1 cellular context compared by ENCODE assay signal in the genomic region with DNA sequence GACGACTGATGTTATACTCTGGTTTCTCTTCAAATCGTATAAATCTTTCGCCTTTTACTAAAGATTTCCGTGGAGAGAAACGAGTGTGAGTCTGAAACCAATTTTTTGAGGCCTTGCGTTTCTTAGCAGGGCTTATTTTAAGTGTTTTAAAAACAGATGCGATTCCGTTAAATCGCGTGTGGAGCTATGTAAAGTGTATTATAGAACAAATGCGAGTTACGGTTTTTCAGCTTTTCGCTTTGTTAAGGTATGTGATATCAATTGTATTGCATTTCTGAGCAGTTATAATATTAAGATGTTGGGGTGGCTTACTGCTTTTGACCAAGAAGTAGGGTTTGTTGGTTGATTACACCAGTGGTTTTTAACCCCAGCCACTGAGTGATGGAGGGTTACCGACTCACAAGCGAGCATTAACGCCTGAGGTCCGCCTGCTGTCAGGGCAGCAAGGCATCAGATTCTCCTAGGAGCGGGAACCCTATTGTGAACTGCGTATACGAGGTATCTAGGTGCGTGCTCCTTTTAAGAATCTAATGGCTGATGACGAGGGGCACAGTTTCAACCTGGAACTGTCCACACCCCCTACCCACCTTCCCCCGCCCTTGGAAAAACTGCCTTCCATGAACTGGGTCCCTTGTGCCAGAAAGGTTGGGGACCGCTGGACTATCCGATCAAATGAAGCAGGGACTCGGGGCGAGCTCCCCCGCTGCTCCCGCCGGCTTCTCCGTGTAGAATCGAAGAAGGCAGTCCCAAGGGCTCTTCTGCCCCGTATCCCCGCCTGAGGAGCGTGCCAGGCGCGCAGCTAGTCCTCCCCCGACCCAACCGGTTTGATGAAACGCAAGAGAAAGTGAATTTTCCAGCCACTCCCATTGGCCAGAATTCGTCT.
TF ChIP-seq lines count a peak whose summit lies in the region.

No MANE protein-coding gene starts in this region.

TF ChIP-seq in HCT116, 20 proteins besides CTCF, POLR2A, EP300 and RAD21 (continued from another document):
- TF ChIP-seq, protein P1, sequence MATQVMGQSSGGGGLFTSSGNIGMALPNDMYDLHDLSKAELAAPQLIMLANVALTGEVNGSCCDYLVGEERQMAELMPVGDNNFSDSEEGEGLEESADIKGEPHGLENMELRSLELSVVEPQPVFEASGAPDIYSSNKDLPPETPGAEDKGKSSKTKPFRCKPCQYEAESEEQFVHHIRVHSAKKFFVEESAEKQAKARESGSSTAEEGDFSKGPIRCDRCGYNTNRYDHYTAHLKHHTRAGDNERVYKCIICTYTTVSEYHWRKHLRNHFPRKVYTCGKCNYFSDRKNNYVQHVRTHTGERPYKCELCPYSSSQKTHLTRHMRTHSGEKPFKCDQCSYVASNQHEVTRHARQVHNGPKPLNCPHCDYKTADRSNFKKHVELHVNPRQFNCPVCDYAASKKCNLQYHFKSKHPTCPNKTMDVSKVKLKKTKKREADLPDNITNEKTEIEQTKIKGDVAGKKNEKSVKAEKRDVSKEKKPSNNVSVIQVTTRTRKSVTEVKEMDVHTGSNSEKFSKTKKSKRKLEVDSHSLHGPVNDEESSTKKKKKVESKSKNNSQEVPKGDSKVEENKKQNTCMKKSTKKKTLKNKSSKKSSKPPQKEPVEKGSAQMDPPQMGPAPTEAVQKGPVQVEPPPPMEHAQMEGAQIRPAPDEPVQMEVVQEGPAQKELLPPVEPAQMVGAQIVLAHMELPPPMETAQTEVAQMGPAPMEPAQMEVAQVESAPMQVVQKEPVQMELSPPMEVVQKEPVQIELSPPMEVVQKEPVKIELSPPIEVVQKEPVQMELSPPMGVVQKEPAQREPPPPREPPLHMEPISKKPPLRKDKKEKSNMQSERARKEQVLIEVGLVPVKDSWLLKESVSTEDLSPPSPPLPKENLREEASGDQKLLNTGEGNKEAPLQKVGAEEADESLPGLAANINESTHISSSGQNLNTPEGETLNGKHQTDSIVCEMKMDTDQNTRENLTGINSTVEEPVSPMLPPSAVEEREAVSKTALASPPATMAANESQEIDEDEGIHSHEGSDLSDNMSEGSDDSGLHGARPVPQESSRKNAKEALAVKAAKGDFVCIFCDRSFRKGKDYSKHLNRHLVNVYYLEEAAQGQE (IDR thresholded peaks at IDR 0.05; ENCODE audit: low read depth) = no peak
- peak; percentile 79 for TF ChIP-seq YY1 (IDR thresholded peaks at IDR 0.05; ENCODE audit: extremely low read depth, insufficient replicate concordance, low read depth, low read length)
- TF ChIP-seq SIN3A (IDR thresholded peaks at IDR 0.05; ENCODE audit: low read depth) = no peak
- TF ChIP-seq ZFX (IDR thresholded peaks at IDR 0.05) = no peak
- peak; percentile 100 for TF ChIP-seq POLR2AphosphoS5 (IDR thresholded peaks at IDR 0.05; ENCODE audit: low read depth, low read length)
TF ChIP-seq in HCT116: peak in this region for 4.
